Comparison of ENCODE assay signal across 11 cellular contexts in the genomic region with DNA sequence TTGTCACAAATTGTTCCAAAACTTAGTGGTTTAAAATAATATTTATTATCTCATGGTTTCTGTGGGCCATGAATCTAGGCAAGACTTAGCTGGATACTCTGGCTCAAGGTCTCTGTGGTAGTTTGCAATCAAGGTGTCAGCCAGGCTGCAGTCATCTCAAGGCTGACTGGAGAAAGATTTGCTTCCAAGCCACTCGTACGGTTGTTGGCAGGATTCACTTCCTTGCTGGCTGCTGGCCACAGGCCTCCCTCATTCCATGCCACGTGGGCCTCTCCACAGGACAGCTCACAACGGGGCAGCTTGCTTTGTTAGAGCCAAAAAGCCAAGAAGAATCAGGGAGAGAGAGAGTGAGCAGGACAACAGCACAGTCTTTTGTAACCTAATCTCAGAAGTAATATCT.
DNase-seq lines count a peak whose midpoint lies in the region; ATAC-seq and TF ChIP-seq lines count a peak whose summit lies in the region.
"Had no signal": no experiment of that assay in that cellular context is flagged by ENCODE, and none has a peak within 500 bp of the region (broad histone marks: within the 10 kb centered on the region; RNA-seq: fewer than 3 reads in every experiment).

No MANE protein-coding gene starts in this region.

- CTCF ChIA-PET in AG04450 (lab: Charles Lee) = interaction anchor here (1.0 kb wide), 1 partner anchor 127 kb away, joined by 3 read pairs; no protein-coding TSS in a partner anchor

- no peak overlapping the region for H3K4me3 ChIP-seq in AG04450 (ENCODE audit: low read depth, low read length)

- DNase-seq in AG04450 (ENCODE audit: low read depth, low spot score) (peak; percentile 70), LoVo (ENCODE audit: low spot score) (peak; percentile 44), dermis microvascular lymphatic vessel endothelial cell (ENCODE audit: low read depth in 2 of 2) (peak; percentile 9 to 89), mucosa of gallbladder (ENCODE audit: low spot score) (peak; percentile 14), NCI-H1436 treated with DMSO at 0.1 percent for 48 hours (lab: John Stamatoyannopoulos, UW) (no peak), natural killer cell (no peak)
- DNase-seq: CD8-positive, alpha-beta memory T cell had no signal

- TF ChIP-seq CTCF in AG04450 (IDR thresholded peaks at IDR 0.05; ENCODE audit: low read depth, low read length) (no peak), natural killer cell (IDR thresholded peaks at IDR 0.05) (no peak)

- H3K27ac ChIP-seq in AG04450 (ENCODE audit: low read depth, low read length) = peak overlapping the region; percentile 11

- peaks cover 0 to 6% of the 10 kb centered on the region in 2 donors for H3K4me1 Mint-ChIP-seq in natural killer cell
- H3K4me1 Mint-ChIP-seq: CD8-positive, alpha-beta memory T cell; IgD-negative memory B cell had no signal

- H3K4me3 Mint-ChIP-seq in natural killer cell = no peak overlapping the region
- H3K4me3 Mint-ChIP-seq: CD8-positive, alpha-beta memory T cell; IgD-negative memory B cell had no signal

- ATAC-seq in HG03571 (IDR thresholded peaks at IDR 0.05; ENCODE audit: unreplicated experiment) (no peak), natural killer cell (no peak)
- no peak for ATAC-seq in activated CD4-positive, CD25-positive, alpha-beta regulatory T cell treated with anti-CD3 and anti-CD28 coated beads, Interleukin-2, amount 50 U/mL, for 24 hours

- H3K27me3 Mint-ChIP-seq in natural killer cell (ENCODE audit: low read depth in 2 of 2) = peaks cover 0 to 11% of the 10 kb centered on the region in 2 donors
- H3K27me3 Mint-ChIP-seq: IgD-negative memory B cell had no signal

- no peaks in the 10 kb centered on the region for H3K27me3 ChIP-seq in AG04450 (ENCODE audit: control insufficient read depth, insufficient read depth, low read length)

- H3K9me3 Mint-ChIP-seq in natural killer cell = no peaks in the 10 kb centered on the region
- H3K9me3 Mint-ChIP-seq: activated T-helper 2 cell treated with anti-CD3 and anti-CD28 coated beads, Interferon-gamma antibody, Interleukin-2, Interleukin-4, amounts not matched to agents 10 μg/mL and 5 μg/mL and 100 μg/mL, durations not matched to agents 14 hours and 24 hours and 36 hours; CD8-positive, alpha-beta memory T cell had no signal

- no peak overlapping the region for H3K27ac Mint-ChIP-seq in natural killer cell
- H3K27ac Mint-ChIP-seq: activated T-helper 2 cell treated with anti-CD3 and anti-CD28 coated beads, Interferon-gamma antibody, Interleukin-2, Interleukin-4, amounts not matched to agents 10 μg/mL and 5 μg/mL and 100 μg/mL, durations not matched to agents 14 hours and 24 hours and 36 hours; CD8-positive, alpha-beta memory T cell; IgD-negative memory B cell had no signal

- POLR2A ChIA-PET in AG04450 (lab: Yijun Ruan, JAX) = interaction anchor here (1.3 to 1.6 kb wide), 2 partner anchors 15 to 102 kb away, joined by 4 to 5 read pairs; a partner anchor contains a TSS

- no peaks in the 10 kb centered on the region for H3K9me3 ChIP-seq in AG04450 (ENCODE audit: control insufficient read depth, insufficient read depth, low read length)

- no peaks in the 10 kb centered on the region for H3K36me3 Mint-ChIP-seq in natural killer cell
- H3K36me3 Mint-ChIP-seq: CD8-positive, alpha-beta memory T cell; IgD-negative memory B cell had no signal

- intact Hi-C loops in natural killer cell (cut with micrococcal nuclease) = no loop called here

Comparison
In these comparisons a context has a peak if more than half of its experiments do, and no peak if none do; other contexts are left out.
1. DNase-seq: peak in AG04450 (single experiment), LoVo (single experiment), dermis microvascular lymphatic vessel endothelial cell (2 of 2) and mucosa of gallbladder (single experiment); none in NCI-H1436 treated with DMSO at 0.1 percent for 48 hours (single experiment) and natural killer cell (single experiment).